Comparison of ENCODE assay signal across 8 cellular contexts in genomic region chr13:19633340-19634128, GRCh38. TPM values are rescaled to one million over a fixed set of nuclear protein-coding genes. Genes with fewer than 3 reads are reported as not detected.
A peak's percentile ranks its signal among the peaks of the same experiment; 100 is the strongest.
DNase-seq lines count a peak whose midpoint lies in the region; ATAC-seq, FAIRE-seq and TF ChIP-seq lines count a peak whose summit lies in the region.

MPHOSPH8 (plus strand) TSS chr13:19633659; CDS start chr13:19633749, 90 bp downstream.

- no peaks in the 10 kb centered on the region for H3K9me3 ChIP-seq in keratinocyte (ENCODE audit: control insufficient read depth, low read depth, low read length)

- H3K4me1 ChIP-seq in keratinocyte (ENCODE audit: control insufficient read depth, extremely low read depth, insufficient read depth, low read length): peaks cover 16% of the 10 kb centered on the region

- DNase-seq in AG09309 (ENCODE audit: low read depth): peak; percentile 86
- peak; percentile 84 to 96 for DNase-seq in NCI-H446 (lab: John Stamatoyannopoulos, UW)
- peak; percentile 94 for DNase-seq in cerebellar cortex (ENCODE audit: low spot score)
- peak; percentile 55 for DNase-seq in keratinocyte (ENCODE audit: low read depth, low spot score)
- peak; percentile 83 to 85 for DNase-seq in stimulated activated CD4-positive, alpha-beta T cell treated with anti-CD3 and anti-CD28 coated beads, Interleukin-15, amount 100 ng/mL, for 1 hour (ENCODE audit: low read depth in 1 of 2, low spot score in 1 of 2)

- peak within 1 kb of the TSS; percentile 88 for H3K9ac ChIP-seq in keratinocyte (ENCODE audit: control insufficient read depth, extremely low read depth, insufficient read depth, low read length)

- H3K9me1 ChIP-seq in keratinocyte (ENCODE audit: control insufficient read depth, extremely low read depth, insufficient read depth, low read length): no peaks in the 10 kb centered on the region

- ATAC-seq in GM19025 (IDR thresholded peaks at IDR 0.05; ENCODE audit: low read depth, unreplicated experiment) (peak; percentile 99), HG03342 (IDR thresholded peaks at IDR 0.05; ENCODE audit: unreplicated experiment) (peak; percentile 98)
- peak; percentile 97 to 98 for ATAC-seq in activated CD4-positive, CD25-positive, alpha-beta regulatory T cell treated with anti-CD3 and anti-CD28 coated beads, Interleukin-2, amount 50 U/mL, for 24 hours

- H3K4me3 ChIP-seq in AG09309 (ENCODE audit: control insufficient read depth, low read depth, low read length) (peak within 1 kb of the TSS; percentile 77), keratinocyte (ENCODE audit: control insufficient read depth in 2 of 3, extremely low read depth in 1 of 3, insufficient read depth in 2 of 3, low read depth in 1 of 3, low read length in 3 of 3) (peak within 1 kb of the TSS; percentile 70 to 100 (median 94))

- H3K79me2 ChIP-seq in keratinocyte (ENCODE audit: control insufficient read depth, insufficient read depth, low read length): peaks cover 44% of the 10 kb centered on the region

- no peaks in the 10 kb centered on the region for H3K36me3 ChIP-seq in keratinocyte (ENCODE audit: control insufficient read depth in 2 of 2, extremely low read depth in 1 of 2, insufficient read depth in 2 of 2, low read length in 2 of 2)

- no peaks in the 10 kb centered on the region for H3K27me3 ChIP-seq in keratinocyte (ENCODE audit: control insufficient read depth, extremely low read depth, insufficient read depth, low read length)

- FAIRE-seq in keratinocyte (lab: Jason Lieb, UNC): no peak

- peak within 1 kb of the TSS; percentile 81 for H3K27ac ChIP-seq in keratinocyte (ENCODE audit: control insufficient read depth, insufficient read depth, low read length)

- no peaks in the 10 kb centered on the region for H4K20me1 ChIP-seq in keratinocyte (ENCODE audit: control insufficient read depth, extremely low read depth, insufficient read depth, low read length)

- dilution Hi-C loops in keratinocyte (cut with MboI; ENCODE audit: extremely low pct_ligation_motif_present, low sequenced_read_pairs): no loop called here

- H2AFZ ChIP-seq in keratinocyte (ENCODE audit: control insufficient read depth, low read length): peak within 1 kb of the TSS; percentile 97

- peak within 1 kb of the TSS; percentile 100 for H3K4me2 ChIP-seq in keratinocyte (ENCODE audit: control insufficient read depth, extremely low read depth, insufficient read depth, low read depth, low read length)

- TF ChIP-seq CTCF in AG09309 (IDR thresholded peaks at IDR 0.05; ENCODE audit: control insufficient read depth, insufficient read depth, low read depth, low read length, missing control alignments): no peak
- no peak for TF ChIP-seq CTCF in keratinocyte (optimal IDR thresholded peaks at IDR 0.05 in 1 of 3, IDR thresholded peaks at IDR 0.05 in 1 of 3, conservative IDR thresholded peaks at IDR 0.05 in 1 of 3; ENCODE audit: extremely low read depth in 1 of 3, insufficient read depth in 2 of 3, low read length in 3 of 3)

RNA-seq across cellular contexts. Expression of gene MPHOSPH8, which starts in this region (rescaled TPM):
- polyA plus RNA-seq in keratinocyte: 17.4 to 24.7 TPM (median 20.1 TPM) in 3 replicates
- 61.2 TPM for polyA plus RNA-seq in keratinocyte (2011; ENCODE audit: low read depth)
- 12.4 and 19.4 TPM in 2 replicates for polyA plus RNA-seq in keratinocyte (2011; cell fraction: cytosol; rRNA removed)
- polyA plus RNA-seq in keratinocyte (2011; cell fraction: nucleus; rRNA removed): 51.0 and 57.1 TPM in 2 replicates
- polyA plus RNA-seq in keratinocyte (2012; ENCODE audit: low replicate concordance): 24.0 and 27.2 TPM in 2 replicates
- 4.7 to 7.9 TPM (median 4.8 TPM) in 3 replicates for polyA minus RNA-seq in keratinocyte
- 14.0 TPM for polyA minus RNA-seq in keratinocyte (2011; cell fraction: cytosol; rRNA and poly(A)+ RNA removed)
- 8.1 and 13.1 TPM in 2 replicates for polyA minus RNA-seq in keratinocyte (2011; cell fraction: nucleus; rRNA and poly(A)+ RNA removed)

Comparison
In these comparisons a context has a peak if more than half of its experiments do, and no peak if none do; other contexts are left out.
1. Peak in every context shown above with its lines: DNase-seq, ATAC-seq, H3K4me3 ChIP-seq and H3K27ac ChIP-seq.